In the genomic region with DNA sequence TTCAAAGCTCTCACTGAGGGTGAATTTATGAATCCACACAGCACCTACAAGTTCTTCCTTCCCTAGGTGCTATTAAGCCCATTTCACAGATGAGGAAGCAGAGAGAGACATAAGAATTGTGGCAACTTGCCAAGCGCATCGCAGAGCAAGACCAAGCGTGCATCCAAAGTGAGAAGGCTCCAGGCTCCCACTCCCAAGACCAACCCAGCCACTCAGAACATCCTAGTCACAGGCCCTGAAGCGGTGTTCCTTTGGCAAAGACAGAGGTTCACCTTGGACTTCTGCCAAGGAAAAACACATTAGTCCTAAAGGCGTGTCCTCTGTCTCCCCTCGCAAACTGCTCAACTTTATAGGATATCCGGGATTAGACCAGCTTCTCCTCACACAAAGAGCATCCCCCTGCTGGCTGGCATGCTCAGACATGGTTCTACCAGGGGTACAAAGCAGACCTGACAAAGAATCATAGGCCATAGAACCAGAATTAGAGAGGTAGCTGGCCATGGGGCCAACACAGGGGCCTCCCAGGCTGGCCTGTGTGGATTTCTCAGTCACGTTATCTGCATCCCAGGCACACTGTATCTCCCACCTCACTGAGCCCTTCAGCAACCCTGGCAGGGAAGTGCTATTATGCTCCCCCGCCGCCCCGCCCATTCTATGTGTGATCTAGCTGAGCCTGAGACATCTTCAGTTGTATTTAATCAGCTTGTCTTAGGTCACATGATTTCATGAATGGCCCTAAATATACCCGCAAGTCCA, we compare ENCODE assay signal across 8 cellular contexts.
DNase-seq lines count a peak whose midpoint lies in the region; ATAC-seq and TF ChIP-seq lines count a peak whose summit lies in the region.
"Had no signal": no experiment of that assay in that cellular context is flagged by ENCODE, and none has a peak within 500 bp of the region (broad histone marks: within the 10 kb centered on the region; RNA-seq: fewer than 3 reads in every experiment).

No MANE protein-coding gene starts in this region.

- no peaks in the 10 kb centered on the region for H3K9me3 ChIP-seq in gastrocnemius medialis

- no peak overlapping the region for H3K27ac Mint-ChIP-seq in nephron progenitor cell
- H3K27ac Mint-ChIP-seq: dendritic cell treated with granulocyte-macrophage colony-stimulating factor and Interleukin-4, amounts not matched to agents 40 ng/mL and 50 ng/mL, for 4 days had no signal

- peaks cover 2 to 3% of the 10 kb centered on the region in 2 donors for H3K4me1 ChIP-seq in gastrocnemius medialis

- no peak overlapping the region for H3K27ac ChIP-seq in gastrocnemius medialis

- peaks cover 33% of the 10 kb centered on the region for H3K36me3 Mint-ChIP-seq in nephron progenitor cell (ENCODE audit: low read depth)

- TF ChIP-seq POLR2A in gastrocnemius medialis (IDR thresholded peaks at IDR 0.05) = no peak

- H3K4me3 Mint-ChIP-seq in nephron progenitor cell = peak overlapping the region; percentile 30
- H3K4me3 Mint-ChIP-seq: dendritic cell treated with granulocyte-macrophage colony-stimulating factor and Interleukin-4, amounts not matched to agents 40 ng/mL and 50 ng/mL, for 4 days had no signal

- no peaks in the 10 kb centered on the region for H3K27me3 Mint-ChIP-seq in nephron progenitor cell (ENCODE audit: low read depth, poor library complexity)
- H3K27me3 Mint-ChIP-seq: dendritic cell treated with granulocyte-macrophage colony-stimulating factor and Interleukin-4, amounts not matched to agents 40 ng/mL and 50 ng/mL, for 4 days had no signal

- peaks cover 5% of the 10 kb centered on the region for H3K9me3 Mint-ChIP-seq in nephron progenitor cell
- H3K9me3 Mint-ChIP-seq: dendritic cell treated with granulocyte-macrophage colony-stimulating factor and Interleukin-4, amounts not matched to agents 40 ng/mL and 50 ng/mL, for 4 days had no signal

- no peak overlapping the region for H3K4me3 ChIP-seq in H7 (ENCODE audit: insufficient read depth, low read depth, low read length)
- no peak overlapping the region for H3K4me3 ChIP-seq in choroid plexus epithelial cell (ENCODE audit: low read depth, low read length)
- no peak overlapping the region for H3K4me3 ChIP-seq in gastrocnemius medialis

- ATAC-seq in gastrocnemius medialis (no peak), HG02970 (IDR thresholded peaks at IDR 0.05; ENCODE audit: low FRiP score, unreplicated experiment) (no peak)

- intact Hi-C loops in posterior cingulate gyrus (cut with DNase I) (no loop called here), gastrocnemius medialis (cut with DNase I; ENCODE audit: low total_unique reads) (no loop called here)

- H3K4me1 Mint-ChIP-seq in nephron progenitor cell = peaks cover 55% of the 10 kb centered on the region

- peak; percentile 37 for DNase-seq in H7
- DNase-seq in NCI-H345 (lab: John Stamatoyannopoulos, UW) = peak; percentile 96
- DNase-seq in choroid plexus epithelial cell (ENCODE audit: low read depth) = no peak
- no peak for DNase-seq in nephron progenitor cell
- no peak for DNase-seq in posterior cingulate gyrus
- DNase-seq in gastrocnemius medialis = no peak

- in situ Hi-C loops in gastrocnemius medialis (cut with MboI; ENCODE audit: low sequenced_read_pairs in 4 of 4) = no loop called here

- H3K27me3 ChIP-seq in H7 (ENCODE audit: control insufficient read depth, insufficient read depth, low read length) = no peaks in the 10 kb centered on the region
- no peaks in the 10 kb centered on the region for H3K27me3 ChIP-seq in gastrocnemius medialis

- TF ChIP-seq CTCF in choroid plexus epithelial cell (conservative IDR thresholded peaks at IDR 0.05; ENCODE audit: low read depth, low read length) (peak; percentile 22), nephron progenitor cell (IDR thresholded peaks at IDR 0.05) (no peak), gastrocnemius medialis (IDR thresholded peaks at IDR 0.05 in 4 of 5, conservative IDR thresholded peaks at IDR 0.05 in 1 of 5) (no peak)

- H3K36me3 ChIP-seq in H7 (replicated peaks; ENCODE audit: control insufficient read depth, insufficient read depth, low read length) (no peaks in the 10 kb centered on the region), gastrocnemius medialis (no peaks in the 10 kb centered on the region)

Comparison
In these comparisons a context has a peak if more than half of its experiments do, and no peak if none do; other contexts are left out.
1. DNase-seq: peak in H7 (single experiment) and NCI-H345 (single experiment); none in choroid plexus epithelial cell (single experiment), nephron progenitor cell (single experiment), posterior cingulate gyrus (0 of 10) and gastrocnemius medialis (0 of 2).